In genomic region chr12:53221203-53222076, GRCh38 we compare ENCODE assay signal across 1 cellular context.
TF ChIP-seq lines count a peak whose summit lies in the region.

No MANE protein-coding gene starts in this region.

TF ChIP-seq in GM12878, 131 proteins besides CTCF, POLR2A, EP300 and RAD21 (continues in another document):
- TF ChIP-seq MEF2B (IDR thresholded peaks at IDR 0.05; ENCODE audit: partially characterized antibody, poor library complexity, severe bottlenecking) (peak; percentile 37), ESRRA (IDR thresholded peaks at IDR 0.05; ENCODE audit: low read length) (no peak), ZNF384 (IDR thresholded peaks at IDR 0.05; ENCODE audit: borderline replicate concordance, low read depth, low read length) (no peak), MXI1 (IDR thresholded peaks at IDR 0.05; ENCODE audit: low read depth, low read length) (peak; percentile 51; the same call in 1 of the 2 replicates), PAX5 (IDR thresholded peaks at IDR 0.05; ENCODE audit: borderline replicate concordance, low read depth, low read length) (0 out of 2 replicates have a peak, but pooled peaks have one; percentile 12), SKIL (IDR thresholded peaks at IDR 0.05; ENCODE audit: low read depth, poor library complexity, severe bottlenecking) (peak; percentile 24), POU2F2 (IDR thresholded peaks at IDR 0.05; ENCODE audit: borderline replicate concordance, low read depth, low read length) (0 out of 3 replicates have a peak, but pooled peaks have one; percentile 29), TBL1XR1 (IDR thresholded peaks at IDR 0.05; ENCODE audit: low read depth, low read length) (peak; percentile 64), MTA2 (IDR thresholded peaks at IDR 0.05; ENCODE audit: low read depth) (peak; percentile 47), POLR2AphosphoS2 (IDR thresholded peaks at IDR 0.05; ENCODE audit: low read depth, low read length) (peak; percentile 30; the same call in 1 of the 2 replicates), BACH1 (IDR thresholded peaks at IDR 0.05; ENCODE audit: borderline replicate concordance) (peak; percentile 57; the same call in 1 of the 2 replicates), ZNF207 (IDR thresholded peaks at IDR 0.05; ENCODE audit: borderline replicate concordance) (peak; percentile 70), SREBF2 (IDR thresholded peaks at IDR 0.05; ENCODE audit: low read length) (no peak), ZNF592 (IDR thresholded peaks at IDR 0.05) (no peak), IKZF2 (IDR thresholded peaks at IDR 0.05) (peak in 1 of 2 experiments; percentile 31; a peak in 1 of 4 replicates), SIN3A (IDR thresholded peaks at IDR 0.05; ENCODE audit: low read depth, low read length) (no peak), HDAC6 (IDR thresholded peaks at IDR 0.05; ENCODE audit: unreplicated experiment) (peak; percentile 37), DPF2 (IDR thresholded peaks at IDR 0.05) (peak; percentile 60), BHLHE40 (IDR thresholded peaks at IDR 0.05; ENCODE audit: borderline replicate concordance in 1 of 2, low read depth in 2 of 2, low read length in 1 of 2) (peak in 1 of 2 experiments; percentile 38; a peak in 1 of 4 replicates), RELA (IDR thresholded peaks at IDR 0.05; ENCODE audit: borderline replicate concordance, partially characterized antibody) (peak; percentile 34), HDGF (IDR thresholded peaks at IDR 0.05) (peak; percentile 69), MLLT1 (IDR thresholded peaks at IDR 0.05) (peak; percentile 72), NBN (IDR thresholded peaks at IDR 0.05) (peak; percentile 82), YBX1 (IDR thresholded peaks at IDR 0.05) (no peak), POLR2AphosphoS5 (IDR thresholded peaks at IDR 0.05; ENCODE audit: low read length) (peak; percentile 66; the same call in 1 of the 2 replicates), USF1 (IDR thresholded peaks at IDR 0.05; ENCODE audit: borderline replicate concordance, extremely low read length, insufficient read depth, low read depth, low read length) (no peak), RCOR1 (conservative IDR thresholded peaks at IDR 0.05; ENCODE audit: low read depth, low read length) (0 out of 2 replicates have a peak, but pooled peaks have one; percentile 73), CREB1 (IDR thresholded peaks at IDR 0.05; ENCODE audit: low read depth) (0 out of 2 replicates have a peak, but pooled peaks have one; percentile 32), IKZF1 (conservative IDR thresholded peaks at IDR 0.05) (peak; percentile 10)
- TF ChIP-seq, protein P1, sequence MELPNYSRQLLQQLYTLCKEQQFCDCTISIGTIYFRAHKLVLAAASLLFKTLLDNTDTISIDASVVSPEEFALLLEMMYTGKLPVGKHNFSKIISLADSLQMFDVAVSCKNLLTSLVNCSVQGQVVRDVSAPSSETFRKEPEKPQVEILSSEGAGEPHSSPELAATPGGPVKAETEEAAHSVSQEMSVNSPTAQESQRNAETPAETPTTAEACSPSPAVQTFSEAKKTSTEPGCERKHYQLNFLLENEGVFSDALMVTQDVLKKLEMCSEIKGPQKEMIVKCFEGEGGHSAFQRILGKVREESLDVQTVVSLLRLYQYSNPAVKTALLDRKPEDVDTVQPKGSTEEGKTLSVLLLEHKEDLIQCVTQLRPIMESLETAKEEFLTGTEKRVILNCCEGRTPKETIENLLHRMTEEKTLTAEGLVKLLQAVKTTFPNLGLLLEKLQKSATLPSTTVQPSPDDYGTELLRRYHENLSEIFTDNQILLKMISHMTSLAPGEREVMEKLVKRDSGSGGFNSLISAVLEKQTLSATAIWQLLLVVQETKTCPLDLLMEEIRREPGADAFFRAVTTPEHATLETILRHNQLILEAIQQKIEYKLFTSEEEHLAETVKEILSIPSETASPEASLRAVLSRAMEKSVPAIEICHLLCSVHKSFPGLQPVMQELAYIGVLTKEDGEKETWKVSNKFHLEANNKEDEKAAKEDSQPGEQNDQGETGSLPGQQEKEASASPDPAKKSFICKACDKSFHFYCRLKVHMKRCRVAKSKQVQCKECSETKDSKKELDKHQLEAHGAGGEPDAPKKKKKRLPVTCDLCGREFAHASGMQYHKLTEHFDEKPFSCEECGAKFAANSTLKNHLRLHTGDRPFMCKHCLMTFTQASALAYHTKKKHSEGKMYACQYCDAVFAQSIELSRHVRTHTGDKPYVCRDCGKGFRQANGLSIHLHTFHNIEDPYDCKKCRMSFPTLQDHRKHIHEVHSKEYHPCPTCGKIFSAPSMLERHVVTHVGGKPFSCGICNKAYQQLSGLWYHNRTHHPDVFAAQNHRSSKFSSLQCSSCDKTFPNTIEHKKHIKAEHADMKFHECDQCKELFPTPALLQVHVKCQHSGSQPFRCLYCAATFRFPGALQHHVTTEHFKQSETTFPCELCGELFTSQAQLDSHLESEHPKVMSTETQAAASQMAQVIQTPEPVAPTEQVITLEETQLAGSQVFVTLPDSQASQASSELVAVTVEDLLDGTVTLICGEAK (IDR thresholded peaks at IDR 0.05; ENCODE audit: borderline replicate concordance) = peak; percentile 44; the same call in 1 of the 2 replicates
- TF ChIP-seq, protein P2, sequence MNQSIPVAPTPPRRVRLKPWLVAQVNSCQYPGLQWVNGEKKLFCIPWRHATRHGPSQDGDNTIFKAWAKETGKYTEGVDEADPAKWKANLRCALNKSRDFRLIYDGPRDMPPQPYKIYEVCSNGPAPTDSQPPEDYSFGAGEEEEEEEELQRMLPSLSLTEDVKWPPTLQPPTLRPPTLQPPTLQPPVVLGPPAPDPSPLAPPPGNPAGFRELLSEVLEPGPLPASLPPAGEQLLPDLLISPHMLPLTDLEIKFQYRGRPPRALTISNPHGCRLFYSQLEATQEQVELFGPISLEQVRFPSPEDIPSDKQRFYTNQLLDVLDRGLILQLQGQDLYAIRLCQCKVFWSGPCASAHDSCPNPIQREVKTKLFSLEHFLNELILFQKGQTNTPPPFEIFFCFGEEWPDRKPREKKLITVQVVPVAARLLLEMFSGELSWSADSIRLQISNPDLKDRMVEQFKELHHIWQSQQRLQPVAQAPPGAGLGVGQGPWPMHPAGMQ (IDR thresholded peaks at IDR 0.05; ENCODE audit: borderline replicate concordance) = no peak
- TF ChIP-seq, protein P3, sequence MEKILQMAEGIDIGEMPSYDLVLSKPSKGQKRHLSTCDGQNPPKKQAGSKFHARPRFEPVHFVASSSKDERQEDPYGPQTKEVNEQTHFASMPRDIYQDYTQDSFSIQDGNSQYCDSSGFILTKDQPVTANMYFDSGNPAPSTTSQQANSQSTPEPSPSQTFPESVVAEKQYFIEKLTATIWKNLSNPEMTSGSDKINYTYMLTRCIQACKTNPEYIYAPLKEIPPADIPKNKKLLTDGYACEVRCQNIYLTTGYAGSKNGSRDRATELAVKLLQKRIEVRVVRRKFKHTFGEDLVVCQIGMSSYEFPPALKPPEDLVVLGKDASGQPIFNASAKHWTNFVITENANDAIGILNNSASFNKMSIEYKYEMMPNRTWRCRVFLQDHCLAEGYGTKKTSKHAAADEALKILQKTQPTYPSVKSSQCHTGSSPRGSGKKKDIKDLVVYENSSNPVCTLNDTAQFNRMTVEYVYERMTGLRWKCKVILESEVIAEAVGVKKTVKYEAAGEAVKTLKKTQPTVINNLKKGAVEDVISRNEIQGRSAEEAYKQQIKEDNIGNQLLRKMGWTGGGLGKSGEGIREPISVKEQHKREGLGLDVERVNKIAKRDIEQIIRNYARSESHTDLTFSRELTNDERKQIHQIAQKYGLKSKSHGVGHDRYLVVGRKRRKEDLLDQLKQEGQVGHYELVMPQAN (conservative IDR thresholded peaks at IDR 0.05) = 0 out of 2 replicates have a peak, but pooled peaks have one; percentile 54
- TF ChIP-seq, protein P4, sequence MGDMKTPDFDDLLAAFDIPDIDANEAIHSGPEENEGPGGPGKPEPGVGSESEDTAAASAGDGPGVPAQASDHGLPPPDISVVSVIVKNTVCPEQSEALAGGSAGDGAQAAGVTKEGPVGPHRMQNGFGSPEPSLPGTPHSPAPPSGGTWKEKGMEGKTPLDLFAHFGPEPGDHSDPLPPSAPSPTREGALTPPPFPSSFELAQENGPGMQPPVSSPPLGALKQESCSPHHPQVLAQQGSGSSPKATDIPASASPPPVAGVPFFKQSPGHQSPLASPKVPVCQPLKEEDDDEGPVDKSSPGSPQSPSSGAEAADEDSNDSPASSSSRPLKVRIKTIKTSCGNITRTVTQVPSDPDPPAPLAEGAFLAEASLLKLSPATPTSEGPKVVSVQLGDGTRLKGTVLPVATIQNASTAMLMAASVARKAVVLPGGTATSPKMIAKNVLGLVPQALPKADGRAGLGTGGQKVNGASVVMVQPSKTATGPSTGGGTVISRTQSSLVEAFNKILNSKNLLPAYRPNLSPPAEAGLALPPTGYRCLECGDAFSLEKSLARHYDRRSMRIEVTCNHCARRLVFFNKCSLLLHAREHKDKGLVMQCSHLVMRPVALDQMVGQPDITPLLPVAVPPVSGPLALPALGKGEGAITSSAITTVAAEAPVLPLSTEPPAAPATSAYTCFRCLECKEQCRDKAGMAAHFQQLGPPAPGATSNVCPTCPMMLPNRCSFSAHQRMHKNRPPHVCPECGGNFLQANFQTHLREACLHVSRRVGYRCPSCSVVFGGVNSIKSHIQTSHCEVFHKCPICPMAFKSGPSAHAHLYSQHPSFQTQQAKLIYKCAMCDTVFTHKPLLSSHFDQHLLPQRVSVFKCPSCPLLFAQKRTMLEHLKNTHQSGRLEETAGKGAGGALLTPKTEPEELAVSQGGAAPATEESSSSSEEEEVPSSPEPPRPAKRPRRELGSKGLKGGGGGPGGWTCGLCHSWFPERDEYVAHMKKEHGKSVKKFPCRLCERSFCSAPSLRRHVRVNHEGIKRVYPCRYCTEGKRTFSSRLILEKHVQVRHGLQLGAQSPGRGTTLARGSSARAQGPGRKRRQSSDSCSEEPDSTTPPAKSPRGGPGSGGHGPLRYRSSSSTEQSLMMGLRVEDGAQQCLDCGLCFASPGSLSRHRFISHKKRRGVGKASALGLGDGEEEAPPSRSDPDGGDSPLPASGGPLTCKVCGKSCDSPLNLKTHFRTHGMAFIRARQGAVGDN (IDR thresholded peaks at IDR 0.05) = peak; percentile 79
- TF ChIP-seq, protein P5, sequence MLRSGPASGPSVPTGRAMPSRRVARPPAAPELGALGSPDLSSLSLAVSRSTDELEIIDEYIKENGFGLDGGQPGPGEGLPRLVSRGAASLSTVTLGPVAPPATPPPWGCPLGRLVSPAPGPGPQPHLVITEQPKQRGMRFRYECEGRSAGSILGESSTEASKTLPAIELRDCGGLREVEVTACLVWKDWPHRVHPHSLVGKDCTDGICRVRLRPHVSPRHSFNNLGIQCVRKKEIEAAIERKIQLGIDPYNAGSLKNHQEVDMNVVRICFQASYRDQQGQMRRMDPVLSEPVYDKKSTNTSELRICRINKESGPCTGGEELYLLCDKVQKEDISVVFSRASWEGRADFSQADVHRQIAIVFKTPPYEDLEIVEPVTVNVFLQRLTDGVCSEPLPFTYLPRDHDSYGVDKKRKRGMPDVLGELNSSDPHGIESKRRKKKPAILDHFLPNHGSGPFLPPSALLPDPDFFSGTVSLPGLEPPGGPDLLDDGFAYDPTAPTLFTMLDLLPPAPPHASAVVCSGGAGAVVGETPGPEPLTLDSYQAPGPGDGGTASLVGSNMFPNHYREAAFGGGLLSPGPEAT (IDR thresholded peaks at IDR 0.05; ENCODE audit: low read depth) = peak; percentile 47; the same call in 1 of the 2 replicates
